30 cellular contexts compared by ENCODE assay signal in the genomic region with DNA sequence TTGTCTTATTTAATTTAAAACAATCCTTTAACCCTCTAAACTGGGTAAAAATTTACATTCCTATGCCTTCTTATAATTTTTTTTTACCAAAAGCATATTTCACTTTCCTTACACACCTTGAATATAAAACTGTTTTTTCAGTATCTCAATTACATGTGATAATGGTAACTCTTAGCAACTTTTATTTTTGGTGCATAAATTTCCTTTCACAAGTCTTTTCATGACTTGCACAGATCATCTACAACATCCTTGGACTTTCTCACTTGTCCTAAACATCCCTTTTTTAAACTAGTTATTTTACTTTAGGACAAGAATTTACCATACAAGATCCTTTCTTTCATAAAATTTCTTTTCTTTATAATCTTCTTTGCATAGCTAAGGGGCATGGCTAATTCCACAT.
"Had no signal": no experiment of that assay in that cellular context is flagged by ENCODE, and none has a peak within 500 bp of the region (broad histone marks: within the 10 kb centered on the region; RNA-seq: fewer than 3 reads in every experiment).

No MANE protein-coding gene starts in this region.

- H3K27ac ChIP-seq: adrenal gland, ascending aorta, body of pancreas, brain microvascular endothelial cell, breast epithelium, cardiac muscle cell had no signal

- H3K9me3 ChIP-seq: adrenal gland, ascending aorta, body of pancreas, breast epithelium had no signal

- H3K36me3 ChIP-seq: adrenal gland, ascending aorta, brain microvascular endothelial cell, breast epithelium, cardiac muscle cell had no signal

- H3K27me3 ChIP-seq: adrenal gland, ascending aorta, body of pancreas, brain microvascular endothelial cell, breast epithelium, cardiac muscle cell had no signal

- H3K4me1 ChIP-seq: adrenal gland, ascending aorta, body of pancreas, breast epithelium had no signal

- FAIRE-seq: bronchial epithelial cell had no signal

- DNase-seq: activated effector memory CD4-positive, alpha-beta T cell treated with anti-CD3 and anti-CD28 coated beads, Interleukin-2, amount 50 U/mL, for 16 hours; activated effector memory CD4-positive, alpha-beta T cell treated with Interleukin-2 at 50 U/mL for 16 hours; activated gamma-delta T cell; activated gamma-delta T cell treated with Interleukin-2 at 50 U/mL for 16 hours; activated naive CD4-positive, alpha-beta T cell; activated naive CD4-positive, alpha-beta T cell treated with anti-CD3 and anti-CD28 coated beads for 36 hours; activated naive CD4-positive, alpha-beta T cell treated with anti-CD3 and anti-CD28 coated beads, Interleukin-2, amount 10 ng/mL, durations not matched to agents 7 days and 5 days; activated naive CD4-positive, alpha-beta T cell treated with anti-CD3 and anti-CD28 coated beads, Interleukin-2, amount 50 U/mL, for 16 hours; activated naive CD4-positive, alpha-beta T cell treated with Interleukin-2 at 50 U/mL for 16 hours; activated naive CD8-positive, alpha-beta T cell treated with anti-CD3 and anti-CD28 coated beads for 36 hours; activated naive CD8-positive, alpha-beta T cell treated with anti-CD3 and anti-CD28 coated beads, Interleukin-2, amount 10 ng/mL, durations not matched to agents 7 days and 5 days; activated naive CD8-positive, alpha-beta T cell treated with anti-CD3 and anti-CD28 coated beads, Interleukin-2, amount 50 U/mL, for 24 hours; activated T-cell treated with anti-CD3 and anti-CD28 coated beads, Interleukin-2, amount 50 U/mL, for 24 hours; activated T-cell treated with anti-CD3 and anti-CD28 coated beads, Interleukin-2, amount 50 U/mL, for 4 hours; activated T-cell treated with anti-CD3 and anti-CD28 coated beads, Interleukin-2, amount 50 U/mL, for 48 hours; activated T-cell treated with anti-CD3 and anti-CD28 coated beads, Interleukin-2, amount 50 U/mL, for 72 hours; adrenal gland; amniotic stem cell; amygdala; anterior cingulate cortex; aorta; body of pancreas; brain microvascular endothelial cell; caudate nucleus; central memory CD4-positive, alpha-beta T cell; cerebellar nuclear complex had no signal

- H3K4me3 ChIP-seq: adrenal gland, ascending aorta, body of pancreas, breast epithelium, cardiac muscle cell had no signal
